ENCODE assay signal across 1 cellular context in the genomic region with DNA sequence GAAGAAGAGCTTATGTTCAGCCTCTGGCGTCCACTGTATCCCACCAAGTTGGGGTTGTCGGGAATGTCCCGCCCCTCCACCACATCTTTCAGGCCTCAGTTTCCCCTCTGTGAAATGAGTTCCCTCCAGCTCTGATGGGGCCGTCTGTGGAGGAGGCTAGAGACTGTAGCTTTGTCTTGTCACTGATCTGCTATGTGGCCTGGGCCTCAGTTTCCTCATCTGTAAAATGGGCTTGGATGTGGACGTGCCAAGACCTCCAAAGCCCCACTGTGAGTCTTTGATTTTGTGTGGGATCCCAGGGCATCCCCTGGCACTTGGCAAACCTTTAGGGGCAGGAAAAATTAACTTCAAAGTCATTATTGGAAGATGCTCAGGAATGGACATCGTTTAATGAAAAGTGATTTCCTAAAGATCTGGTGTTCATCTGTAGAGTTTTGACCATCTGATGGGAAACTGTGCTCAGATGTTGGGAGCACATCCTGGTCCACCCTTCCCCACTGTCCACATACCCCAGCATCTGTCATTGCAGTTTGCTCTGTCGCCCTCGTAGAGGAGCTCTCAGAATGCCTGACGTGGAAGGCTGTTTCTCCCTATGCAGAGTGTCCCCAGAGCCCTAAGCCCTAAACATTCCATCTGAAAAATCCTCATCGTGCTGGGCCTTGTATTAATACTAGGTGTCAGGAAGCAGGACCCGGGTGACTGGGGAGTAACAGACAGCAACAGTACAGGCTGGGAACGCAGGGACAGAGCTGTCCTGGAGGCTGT.
A peak's percentile ranks its signal among the peaks of the same experiment; 100 is the strongest.
TF ChIP-seq lines count a peak whose summit lies in the region.

No MANE protein-coding gene starts in this region.

TF ChIP-seq in K562, 482 proteins besides CTCF, POLR2A, EP300 and RAD21 (continued from another document):
- TF ChIP-seq CBX3 (IDR thresholded peaks at IDR 0.05; ENCODE audit: borderline replicate concordance in 1 of 2, low read length in 2 of 2) (peak in 1 of 2 experiments; percentile 77; a peak in 1 of 3 replicates), MEIS2 (IDR thresholded peaks at IDR 0.05; ENCODE audit: partially characterized antibody) (no peak), KDM1A (IDR thresholded peaks at IDR 0.05) (peak; percentile 82 to 90), MTA3 (IDR thresholded peaks at IDR 0.05; ENCODE audit: borderline replicate concordance) (no peak), CBX1 (IDR thresholded peaks at IDR 0.05; ENCODE audit: low read depth) (peak; percentile 64; the same call in 1 of the 2 replicates), HDAC8 (tag; IDR thresholded peaks at IDR 0.05) (no peak), PATZ1 (CRISPR knock-in tag; IDR thresholded peaks at IDR 0.05; ENCODE audit: borderline replicate concordance) (no peak), CBFB (CRISPR knock-in tag; IDR thresholded peaks at IDR 0.05) (0 out of 2 replicates have a peak, but pooled peaks have one; percentile 50), PPARD (CRISPR knock-in tag; IDR thresholded peaks at IDR 0.05) (no peak), HLTF (IDR thresholded peaks at IDR 0.05) (no peak), SMAD4 (CRISPR knock-in tag; conservative IDR thresholded peaks at IDR 0.05) (0 out of 2 replicates have a peak, but pooled peaks have one; percentile 9), NR1H2 (CRISPR knock-in tag; IDR thresholded peaks at IDR 0.05) (0 out of 2 replicates have a peak, but pooled peaks have one; percentile 63), RBM25 (IDR thresholded peaks at IDR 0.05; ENCODE audit: low read depth, low read length, severe bottlenecking) (peak; percentile 94), CHD4 (IDR thresholded peaks at IDR 0.05; ENCODE audit: insufficient read depth, insufficient replicate concordance, low read depth, low read length, poor library complexity, severe bottlenecking) (peak; percentile 19), PHF20 (IDR thresholded peaks at IDR 0.05; ENCODE audit: partially characterized antibody) (peak; percentile 32), HDAC2 (IDR thresholded peaks at IDR 0.05) (peak; percentile 82; the same call in 1 of the 2 replicates), ZNF263 (CRISPR knock-in tag; IDR thresholded peaks at IDR 0.05; ENCODE audit: borderline replicate concordance) (0 out of 2 replicates have a peak, but pooled peaks have one; percentile 8), GTF2F1 (IDR thresholded peaks at IDR 0.05; ENCODE audit: low read depth, low read length) (no peak), ADNP (tag; IDR thresholded peaks at IDR 0.05) (peak; percentile 90)
- TF ChIP-seq, protein P1, sequence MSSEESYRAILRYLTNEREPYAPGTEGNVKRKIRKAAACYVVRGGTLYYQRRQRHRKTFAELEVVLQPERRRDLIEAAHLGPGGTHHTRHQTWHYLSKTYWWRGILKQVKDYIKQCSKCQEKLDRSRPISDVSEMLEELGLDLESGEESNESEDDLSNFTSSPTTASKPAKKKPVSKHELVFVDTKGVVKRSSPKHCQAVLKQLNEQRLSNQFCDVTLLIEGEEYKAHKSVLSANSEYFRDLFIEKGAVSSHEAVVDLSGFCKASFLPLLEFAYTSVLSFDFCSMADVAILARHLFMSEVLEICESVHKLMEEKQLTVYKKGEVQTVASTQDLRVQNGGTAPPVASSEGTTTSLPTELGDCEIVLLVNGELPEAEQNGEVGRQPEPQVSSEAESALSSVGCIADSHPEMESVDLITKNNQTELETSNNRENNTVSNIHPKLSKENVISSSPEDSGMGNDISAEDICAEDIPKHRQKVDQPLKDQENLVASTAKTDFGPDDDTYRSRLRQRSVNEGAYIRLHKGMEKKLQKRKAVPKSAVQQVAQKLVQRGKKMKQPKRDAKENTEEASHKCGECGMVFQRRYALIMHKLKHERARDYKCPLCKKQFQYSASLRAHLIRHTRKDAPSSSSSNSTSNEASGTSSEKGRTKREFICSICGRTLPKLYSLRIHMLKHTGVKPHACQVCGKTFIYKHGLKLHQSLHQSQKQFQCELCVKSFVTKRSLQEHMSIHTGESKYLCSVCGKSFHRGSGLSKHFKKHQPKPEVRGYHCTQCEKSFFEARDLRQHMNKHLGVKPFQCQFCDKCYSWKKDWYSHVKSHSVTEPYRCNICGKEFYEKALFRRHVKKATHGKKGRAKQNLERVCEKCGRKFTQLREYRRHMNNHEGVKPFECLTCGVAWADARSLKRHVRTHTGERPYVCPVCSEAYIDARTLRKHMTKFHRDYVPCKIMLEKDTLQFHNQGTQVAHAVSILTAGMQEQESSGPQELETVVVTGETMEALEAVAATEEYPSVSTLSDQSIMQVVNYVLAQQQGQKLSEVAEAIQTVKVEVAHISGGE (CRISPR knock-in tag; IDR thresholded peaks at IDR 0.05) = no peak
